In the genomic region with DNA sequence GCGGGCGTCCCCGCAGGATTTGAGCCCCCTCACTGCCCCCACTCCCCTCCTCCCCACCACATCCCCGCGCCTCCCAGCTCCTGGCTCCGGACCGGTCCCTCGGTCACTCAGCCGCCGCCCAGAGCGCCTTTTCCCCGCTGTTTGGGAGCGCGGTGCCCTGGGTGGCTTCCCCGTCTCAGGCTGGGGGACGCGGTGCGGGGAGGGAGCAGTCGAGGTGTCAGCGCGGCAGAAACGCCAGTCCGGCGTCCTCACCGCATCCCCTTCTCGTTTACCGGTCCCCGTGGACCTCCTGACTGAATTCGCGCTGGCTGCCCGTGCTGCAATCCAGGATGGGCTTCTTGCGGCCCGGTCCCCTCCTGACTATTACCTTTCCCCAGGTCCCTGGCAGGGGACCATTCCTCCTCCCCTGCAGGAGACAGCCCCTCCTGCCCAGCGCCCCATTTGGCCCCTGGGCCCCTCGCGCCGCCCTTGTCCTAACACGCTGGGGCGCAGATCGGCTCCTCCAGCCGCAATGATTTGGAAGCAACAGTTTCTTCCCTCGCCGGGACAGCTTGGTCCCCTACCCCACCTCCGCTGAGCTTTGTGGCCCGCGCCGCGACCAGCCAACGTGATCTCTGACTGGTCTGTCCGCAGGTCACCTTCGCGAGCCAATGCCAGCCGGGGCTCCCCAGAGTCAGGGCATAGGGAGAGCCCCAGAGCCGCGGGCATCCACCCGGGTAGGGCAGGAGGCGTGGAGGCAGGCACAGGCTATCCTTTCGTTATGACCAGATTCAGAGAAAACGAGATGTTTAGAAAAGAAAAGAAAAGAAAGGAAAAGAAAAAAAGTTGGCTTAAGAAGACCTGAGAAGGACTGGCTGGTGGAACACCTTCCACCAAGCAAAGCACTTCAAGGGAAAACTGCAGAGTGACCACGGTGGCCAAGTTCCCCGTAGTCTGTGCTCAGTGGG, we compare ENCODE assay signal across 8 cellular contexts. TPM values are rescaled to one million over a fixed set of nuclear protein-coding genes. Genes with fewer than 3 reads are reported as not detected.
DNase-seq lines count a peak whose midpoint lies in the region; ATAC-seq and TF ChIP-seq lines count a peak whose summit lies in the region.

No MANE protein-coding gene starts in this region.

- DNase-seq in dermis blood vessel endothelial cell, result peak; percentile 30
- peak in 1 of 2 donors; percentile 83 for DNase-seq in aorta
- DNase-seq in DMS79 (lab: John Stamatoyannopoulos, UW), result no peak

- 0 to 1% methylated on average over 46 to 61 of the region's 61 CpGs for WGBS in aorta, 2 donors

- H3K4me3 ChIP-seq in GM12875 (ENCODE audit: low read depth, low read length) (peak overlapping the region; percentile 97), OCI-LY1 (ENCODE audit: low read depth, low read length, poor library complexity, severe bottlenecking) (peak overlapping the region; percentile 64), mononuclear cell (ENCODE audit: low read length) (peak overlapping the region; percentile 47), aorta (ENCODE audit: low read length in 2 of 2) (peak overlapping the region; percentile 72 to 86)

- ATAC-seq in aorta (ENCODE audit: low FRiP score) (peak; percentile 43), GM19035 (IDR thresholded peaks at IDR 0.05; ENCODE audit: unreplicated experiment) (no peak), GM21515 (IDR thresholded peaks at IDR 0.05; ENCODE audit: unreplicated experiment) (no peak)

- TF ChIP-seq CTCF in GM12875 (IDR thresholded peaks at IDR 0.05; ENCODE audit: borderline replicate concordance, insufficient read depth, low read depth, low read length) (no peak), OCI-LY1 (IDR thresholded peaks at IDR 0.05; ENCODE audit: low read length) (no peak)

- H3K9me3 ChIP-seq in OCI-LY1 (ENCODE audit: low read length) (no peaks in the 10 kb centered on the region), mononuclear cell (ENCODE audit: low read depth, low read length) (no peaks in the 10 kb centered on the region), aorta (ENCODE audit: control insufficient read depth, low read length) (no peaks in the 10 kb centered on the region)

- H3K27me3 ChIP-seq in OCI-LY1 (ENCODE audit: insufficient read depth, low read length) (peaks cover 17% of the 10 kb centered on the region; the same call in 1 of the 2 replicates), mononuclear cell (ENCODE audit: insufficient read depth, low read length) (peaks cover 11% of the 10 kb centered on the region), aorta (ENCODE audit: control insufficient read depth in 1 of 2, insufficient read depth in 2 of 2, low read length in 1 of 2) (no peaks in the 10 kb centered on the region)

- peak overlapping the region; percentile 67 for H3K4me2 ChIP-seq in OCI-LY1 (ENCODE audit: low read length)

- H4K20me1 ChIP-seq in OCI-LY1 (ENCODE audit: insufficient read depth, low read length), result no peaks in the 10 kb centered on the region

- H3F3A ChIP-seq in OCI-LY1 (ENCODE audit: insufficient read depth, low read length), result no peaks in the 10 kb centered on the region

- H3K27ac ChIP-seq in OCI-LY1 (ENCODE audit: low read depth, low read length, poor library complexity, severe bottlenecking), result no peak overlapping the region
- H3K27ac ChIP-seq in aorta (ENCODE audit: low read depth in 1 of 2, low read length in 2 of 2), result no peak overlapping the region

- no peaks in the 10 kb centered on the region for H3K79me2 ChIP-seq in OCI-LY1 (ENCODE audit: insufficient read depth, low read length)

- H3K9me2 ChIP-seq in OCI-LY1 (ENCODE audit: low read depth, low read length), result no peaks in the 10 kb centered on the region

- intact Hi-C loops in aorta (cut with DNase I), result loop anchor here in 1 of 2 donors (2.0 kb wide), 1 partner anchor 32 kb away; no protein-coding TSS in a partner anchor

- H3K9ac ChIP-seq in OCI-LY1 (ENCODE audit: low read length), result no peak overlapping the region

- no peak overlapping the region for H2AFZ ChIP-seq in OCI-LY1 (ENCODE audit: low read length)

- peaks cover 12% of the 10 kb centered on the region for H3K4me1 ChIP-seq in OCI-LY1 (ENCODE audit: insufficient read depth, low read length, severe bottlenecking)
- peaks cover 37% of the 10 kb centered on the region for H3K4me1 ChIP-seq in mononuclear cell (ENCODE audit: insufficient read depth, low read length)
- no peaks in the 10 kb centered on the region for H3K4me1 ChIP-seq in aorta (ENCODE audit: control insufficient read depth in 1 of 2, insufficient read depth in 2 of 2, low read length in 2 of 2)

- no peaks in the 10 kb centered on the region for H3K36me3 ChIP-seq in OCI-LY1 (ENCODE audit: insufficient read depth, low read length)
- no peaks in the 10 kb centered on the region for H3K36me3 ChIP-seq in aorta (ENCODE audit: control insufficient read depth in 1 of 2, insufficient read depth in 2 of 2, low read length in 1 of 2)

RNA-seq across cellular contexts. Expression of a gene that starts 1.2 kb away (rescaled TPM):
- total RNA-seq in dermis blood vessel endothelial cell (2.0 and 3.4 TPM in 2 replicates), mononuclear cell (2.7 TPM), aorta (1 to 10 TPM; 3.3 to 4.9 TPM)
- polyA plus RNA-seq in aorta, result 1 to 10 TPM in 1 of 2 donors, under 1 TPM in 1; 0.75 to 3.2 TPM

Comparison
In these comparisons a context has a peak if more than half of its experiments do, and no peak if none do; other contexts are left out.
1. H3K4me3 ChIP-seq: peak in every context shown above with its lines; median percentile 97 in GM12875; 79 in aorta; 64 in OCI-LY1; 47 in mononuclear cell.